1 cellular context compared by ENCODE assay signal in the genomic region with DNA sequence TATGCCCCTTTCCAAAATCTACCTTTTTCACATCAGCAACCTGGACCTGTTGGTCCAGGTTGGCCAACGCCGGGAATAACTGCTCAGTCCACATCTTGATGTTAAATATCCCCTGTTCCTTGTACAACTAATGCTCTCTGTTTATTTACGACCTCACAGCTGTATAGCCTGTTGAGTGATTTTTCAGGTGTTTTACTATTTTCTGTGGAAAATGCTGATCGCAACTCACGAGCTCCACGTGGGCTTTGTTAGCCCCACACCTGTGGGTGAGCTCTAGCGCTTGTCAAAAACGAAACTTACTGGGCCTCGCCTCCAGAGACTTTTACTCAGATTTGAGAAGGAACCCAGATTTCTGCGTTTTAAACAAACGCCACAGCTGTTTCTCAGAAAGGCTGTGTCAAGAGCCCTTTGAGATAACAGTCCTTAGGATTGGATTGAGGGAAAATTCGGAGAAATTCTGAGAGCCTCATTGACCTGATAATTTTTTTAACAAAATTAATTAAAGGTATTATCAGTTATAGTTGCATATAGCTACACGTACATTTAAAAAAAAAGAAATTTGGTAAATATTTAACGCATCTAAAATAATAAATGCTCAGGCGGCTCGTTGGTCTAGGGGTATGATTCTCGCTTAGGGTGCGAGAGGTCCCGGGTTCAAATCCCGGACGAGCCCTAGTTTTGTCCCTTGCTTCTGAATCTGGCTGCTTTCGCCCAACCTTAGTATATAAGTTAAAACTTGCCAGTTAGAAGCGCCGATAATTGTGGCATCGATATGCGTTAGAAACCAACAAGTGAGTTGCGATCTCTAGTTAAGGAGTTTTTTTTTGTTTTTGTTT.
TF ChIP-seq lines count a peak whose summit lies in the region.

No MANE protein-coding gene starts in this region.

TF ChIP-seq in HepG2, 621 proteins besides CTCF, POLR2A, EP300 and RAD21 (continued from another document and continues in another):
- TF ChIP-seq, protein P1, sequence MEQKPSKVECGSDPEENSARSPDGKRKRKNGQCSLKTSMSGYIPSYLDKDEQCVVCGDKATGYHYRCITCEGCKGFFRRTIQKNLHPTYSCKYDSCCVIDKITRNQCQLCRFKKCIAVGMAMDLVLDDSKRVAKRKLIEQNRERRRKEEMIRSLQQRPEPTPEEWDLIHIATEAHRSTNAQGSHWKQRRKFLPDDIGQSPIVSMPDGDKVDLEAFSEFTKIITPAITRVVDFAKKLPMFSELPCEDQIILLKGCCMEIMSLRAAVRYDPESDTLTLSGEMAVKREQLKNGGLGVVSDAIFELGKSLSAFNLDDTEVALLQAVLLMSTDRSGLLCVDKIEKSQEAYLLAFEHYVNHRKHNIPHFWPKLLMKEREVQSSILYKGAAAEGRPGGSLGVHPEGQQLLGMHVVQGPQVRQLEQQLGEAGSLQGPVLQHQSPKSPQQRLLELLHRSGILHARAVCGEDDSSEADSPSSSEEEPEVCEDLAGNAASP (CRISPR knock-in tag; IDR thresholded peaks at IDR 0.05; ENCODE audit: borderline replicate concordance) = no peak
- TF ChIP-seq HOXD1 (CRISPR knock-in tag; IDR thresholded peaks at IDR 0.05) = no peak
- TF ChIP-seq ZNF616 (CRISPR knock-in tag; IDR thresholded peaks at IDR 0.05; ENCODE audit: low read depth) = no peak
- no peak for TF ChIP-seq ZNF251 (CRISPR knock-in tag; IDR thresholded peaks at IDR 0.05)
- 0 out of 2 replicates have a peak, but pooled peaks have one; percentile 18 for TF ChIP-seq SMAD3 (CRISPR knock-in tag; IDR thresholded peaks at IDR 0.05)
- TF ChIP-seq, protein P2, sequence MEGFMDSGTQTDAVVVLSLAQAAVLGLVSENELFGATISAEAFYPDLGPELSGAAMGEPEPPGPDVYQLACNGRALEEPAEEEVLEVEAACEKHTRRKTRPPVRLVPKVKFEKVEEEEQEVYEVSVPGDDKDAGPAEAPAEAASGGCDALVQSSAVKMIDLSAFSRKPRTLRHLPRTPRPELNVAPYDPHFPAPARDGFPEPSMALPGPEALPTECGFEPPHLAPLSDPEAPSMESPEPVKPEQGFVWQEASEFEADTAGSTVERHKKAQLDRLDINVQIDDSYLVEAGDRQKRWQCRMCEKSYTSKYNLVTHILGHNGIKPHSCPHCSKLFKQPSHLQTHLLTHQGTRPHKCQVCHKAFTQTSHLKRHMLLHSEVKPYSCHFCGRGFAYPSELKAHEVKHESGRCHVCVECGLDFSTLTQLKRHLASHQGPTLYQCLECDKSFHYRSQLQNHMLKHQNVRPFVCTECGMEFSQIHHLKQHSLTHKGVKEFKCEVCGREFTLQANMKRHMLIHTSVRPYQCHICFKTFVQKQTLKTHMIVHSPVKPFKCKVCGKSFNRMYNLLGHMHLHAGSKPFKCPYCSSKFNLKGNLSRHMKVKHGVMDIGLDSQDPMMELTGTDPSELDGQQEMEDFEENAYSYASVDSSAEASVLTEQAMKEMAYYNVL (CRISPR knock-in tag; IDR thresholded peaks at IDR 0.05; ENCODE audit: borderline replicate concordance) = no peak
- TF ChIP-seq ZNF136 (CRISPR knock-in tag; IDR thresholded peaks at IDR 0.05; ENCODE audit: low read depth) = no peak
- no peak for TF ChIP-seq PCBP1 (IDR thresholded peaks at IDR 0.05; ENCODE audit: borderline replicate concordance, low read depth, low read length)
- no peak for TF ChIP-seq GFI1 (CRISPR knock-in tag; IDR thresholded peaks at IDR 0.05; ENCODE audit: borderline replicate concordance)
- no peak for TF ChIP-seq ZSCAN20 (CRISPR knock-in tag; IDR thresholded peaks at IDR 0.05; ENCODE audit: borderline replicate concordance)
- no peak for TF ChIP-seq CEBPG (CRISPR knock-in tag; IDR thresholded peaks at IDR 0.05)
- TF ChIP-seq, protein P3, sequence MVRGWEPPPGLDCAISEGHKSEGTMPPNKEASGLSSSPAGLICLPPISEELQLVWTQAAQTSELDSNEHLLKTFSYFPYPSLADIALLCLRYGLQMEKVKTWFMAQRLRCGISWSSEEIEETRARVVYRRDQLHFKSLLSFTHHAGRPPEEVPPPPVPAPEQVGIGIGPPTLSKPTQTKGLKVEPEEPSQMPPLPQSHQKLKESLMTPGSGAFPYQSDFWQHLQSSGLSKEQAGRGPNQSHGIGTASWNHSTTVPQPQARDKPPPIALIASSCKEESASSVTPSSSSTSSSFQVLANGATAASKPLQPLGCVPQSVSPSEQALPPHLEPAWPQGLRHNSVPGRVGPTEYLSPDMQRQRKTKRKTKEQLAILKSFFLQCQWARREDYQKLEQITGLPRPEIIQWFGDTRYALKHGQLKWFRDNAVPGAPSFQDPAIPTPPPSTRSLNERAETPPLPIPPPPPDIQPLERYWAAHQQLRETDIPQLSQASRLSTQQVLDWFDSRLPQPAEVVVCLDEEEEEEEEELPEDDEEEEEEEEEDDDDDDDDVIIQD (CRISPR knock-in tag; IDR thresholded peaks at IDR 0.05; ENCODE audit: low read depth) = no peak
- TF ChIP-seq, protein P4, sequence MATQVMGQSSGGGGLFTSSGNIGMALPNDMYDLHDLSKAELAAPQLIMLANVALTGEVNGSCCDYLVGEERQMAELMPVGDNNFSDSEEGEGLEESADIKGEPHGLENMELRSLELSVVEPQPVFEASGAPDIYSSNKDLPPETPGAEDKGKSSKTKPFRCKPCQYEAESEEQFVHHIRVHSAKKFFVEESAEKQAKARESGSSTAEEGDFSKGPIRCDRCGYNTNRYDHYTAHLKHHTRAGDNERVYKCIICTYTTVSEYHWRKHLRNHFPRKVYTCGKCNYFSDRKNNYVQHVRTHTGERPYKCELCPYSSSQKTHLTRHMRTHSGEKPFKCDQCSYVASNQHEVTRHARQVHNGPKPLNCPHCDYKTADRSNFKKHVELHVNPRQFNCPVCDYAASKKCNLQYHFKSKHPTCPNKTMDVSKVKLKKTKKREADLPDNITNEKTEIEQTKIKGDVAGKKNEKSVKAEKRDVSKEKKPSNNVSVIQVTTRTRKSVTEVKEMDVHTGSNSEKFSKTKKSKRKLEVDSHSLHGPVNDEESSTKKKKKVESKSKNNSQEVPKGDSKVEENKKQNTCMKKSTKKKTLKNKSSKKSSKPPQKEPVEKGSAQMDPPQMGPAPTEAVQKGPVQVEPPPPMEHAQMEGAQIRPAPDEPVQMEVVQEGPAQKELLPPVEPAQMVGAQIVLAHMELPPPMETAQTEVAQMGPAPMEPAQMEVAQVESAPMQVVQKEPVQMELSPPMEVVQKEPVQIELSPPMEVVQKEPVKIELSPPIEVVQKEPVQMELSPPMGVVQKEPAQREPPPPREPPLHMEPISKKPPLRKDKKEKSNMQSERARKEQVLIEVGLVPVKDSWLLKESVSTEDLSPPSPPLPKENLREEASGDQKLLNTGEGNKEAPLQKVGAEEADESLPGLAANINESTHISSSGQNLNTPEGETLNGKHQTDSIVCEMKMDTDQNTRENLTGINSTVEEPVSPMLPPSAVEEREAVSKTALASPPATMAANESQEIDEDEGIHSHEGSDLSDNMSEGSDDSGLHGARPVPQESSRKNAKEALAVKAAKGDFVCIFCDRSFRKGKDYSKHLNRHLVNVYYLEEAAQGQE (IDR thresholded peaks at IDR 0.05; ENCODE audit: borderline replicate concordance in 1 of 2, low read depth in 1 of 2, low read length in 2 of 2) = peak in 1 of 2 experiments; percentile 16; a peak in 1 of 4 replicates
- TF ChIP-seq ZSCAN25 (CRISPR knock-in tag; IDR thresholded peaks at IDR 0.05) = no peak
- TF ChIP-seq GATAD1 (CRISPR knock-in tag; IDR thresholded peaks at IDR 0.05) = no peak
- TF ChIP-seq, protein P5, sequence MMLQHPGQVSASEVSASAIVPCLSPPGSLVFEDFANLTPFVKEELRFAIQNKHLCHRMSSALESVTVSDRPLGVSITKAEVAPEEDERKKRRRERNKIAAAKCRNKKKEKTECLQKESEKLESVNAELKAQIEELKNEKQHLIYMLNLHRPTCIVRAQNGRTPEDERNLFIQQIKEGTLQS (CRISPR knock-in tag; IDR thresholded peaks at IDR 0.05) = no peak
- no peak for TF ChIP-seq IKZF1 (IDR thresholded peaks at IDR 0.05)
- peak; percentile 9; the same call in 1 of the 2 replicates for TF ChIP-seq PAWR (CRISPR knock-in tag; IDR thresholded peaks at IDR 0.05; ENCODE audit: borderline replicate concordance)
- no peak for TF ChIP-seq NFE2 (CRISPR knock-in tag; IDR thresholded peaks at IDR 0.05)
- no peak for TF ChIP-seq GZF1 (CRISPR knock-in tag; IDR thresholded peaks at IDR 0.05)
- TF ChIP-seq, protein P6, sequence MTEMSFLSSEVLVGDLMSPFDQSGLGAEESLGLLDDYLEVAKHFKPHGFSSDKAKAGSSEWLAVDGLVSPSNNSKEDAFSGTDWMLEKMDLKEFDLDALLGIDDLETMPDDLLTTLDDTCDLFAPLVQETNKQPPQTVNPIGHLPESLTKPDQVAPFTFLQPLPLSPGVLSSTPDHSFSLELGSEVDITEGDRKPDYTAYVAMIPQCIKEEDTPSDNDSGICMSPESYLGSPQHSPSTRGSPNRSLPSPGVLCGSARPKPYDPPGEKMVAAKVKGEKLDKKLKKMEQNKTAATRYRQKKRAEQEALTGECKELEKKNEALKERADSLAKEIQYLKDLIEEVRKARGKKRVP (CRISPR knock-in tag; IDR thresholded peaks at IDR 0.05) = no peak
- no peak for TF ChIP-seq U2AF1 (optimal IDR thresholded peaks at IDR 0.05; ENCODE audit: low read depth, low read length)
- no peak; the same call in 1 of the 2 replicates for TF ChIP-seq KAT8 (CRISPR knock-in tag; IDR thresholded peaks at IDR 0.05)
- TF ChIP-seq FOXA1 (IDR thresholded peaks at IDR 0.05) = no peak
- TF ChIP-seq FOXA1 (CRISPR knock-in tag; IDR thresholded peaks at IDR 0.05) = no peak
- no peak for TF ChIP-seq PHF20 (CRISPR knock-in tag; IDR thresholded peaks at IDR 0.05)
- TF ChIP-seq SRY (CRISPR knock-in tag; IDR thresholded peaks at IDR 0.05) = no peak
- no peak for TF ChIP-seq ZNF777 (CRISPR knock-in tag; IDR thresholded peaks at IDR 0.05)
- no peak for TF ChIP-seq ZNF501 (CRISPR knock-in tag; IDR thresholded peaks at IDR 0.05)
- TF ChIP-seq ZNF253 (CRISPR knock-in tag; IDR thresholded peaks at IDR 0.05; ENCODE audit: borderline replicate concordance) = no peak
- TF ChIP-seq, protein P7, sequence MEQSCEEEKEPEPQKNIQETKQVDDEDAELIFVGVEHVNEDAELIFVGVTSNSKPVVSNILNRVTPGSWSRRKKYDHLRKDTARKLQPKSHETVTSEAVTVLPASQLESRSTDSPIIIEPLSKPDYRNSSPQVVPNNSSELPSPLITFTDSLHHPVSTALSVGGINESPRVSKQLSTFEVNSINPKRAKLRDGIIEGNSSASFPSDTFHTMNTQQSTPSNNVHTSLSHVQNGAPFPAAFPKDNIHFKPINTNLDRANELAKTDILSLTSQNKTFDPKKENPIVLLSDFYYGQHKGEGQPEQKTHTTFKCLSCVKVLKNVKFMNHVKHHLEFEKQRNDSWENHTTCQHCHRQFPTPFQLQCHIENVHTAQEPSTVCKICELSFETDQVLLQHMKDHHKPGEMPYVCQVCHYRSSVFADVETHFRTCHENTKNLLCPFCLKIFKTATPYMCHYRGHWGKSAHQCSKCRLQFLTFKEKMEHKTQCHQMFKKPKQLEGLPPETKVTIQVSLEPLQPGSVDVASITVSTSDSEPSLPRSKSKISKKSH (CRISPR knock-in tag; IDR thresholded peaks at IDR 0.05; ENCODE audit: borderline replicate concordance) = no peak
- TF ChIP-seq, protein P8, sequence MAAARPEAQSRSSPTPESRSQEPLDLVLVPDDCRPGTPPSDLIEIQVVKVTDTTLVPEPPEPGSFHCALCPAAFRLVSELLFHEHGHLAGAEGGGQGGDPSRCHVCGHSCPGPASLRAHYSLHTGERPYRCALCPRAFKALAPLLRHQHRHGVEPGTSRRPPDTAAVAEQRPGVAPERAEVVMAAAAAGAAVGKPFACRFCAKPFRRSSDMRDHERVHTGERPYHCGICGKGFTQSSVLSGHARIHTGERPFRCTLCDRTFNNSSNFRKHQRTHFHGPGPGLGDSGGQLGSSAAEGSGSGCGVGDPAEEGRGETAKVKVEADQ (CRISPR knock-in tag; IDR thresholded peaks at IDR 0.05; ENCODE audit: borderline replicate concordance) = peak; percentile 23; the same call in 1 of the 2 replicates
- no peak for TF ChIP-seq ZNF839 (CRISPR knock-in tag; IDR thresholded peaks at IDR 0.05; ENCODE audit: borderline replicate concordance)
- no peak for TF ChIP-seq ZNF670 (CRISPR knock-in tag; IDR thresholded peaks at IDR 0.05; ENCODE audit: borderline replicate concordance)
- no peak for TF ChIP-seq ZNF841 (CRISPR knock-in tag; IDR thresholded peaks at IDR 0.05; ENCODE audit: borderline replicate concordance)
- TF ChIP-seq, protein P9, sequence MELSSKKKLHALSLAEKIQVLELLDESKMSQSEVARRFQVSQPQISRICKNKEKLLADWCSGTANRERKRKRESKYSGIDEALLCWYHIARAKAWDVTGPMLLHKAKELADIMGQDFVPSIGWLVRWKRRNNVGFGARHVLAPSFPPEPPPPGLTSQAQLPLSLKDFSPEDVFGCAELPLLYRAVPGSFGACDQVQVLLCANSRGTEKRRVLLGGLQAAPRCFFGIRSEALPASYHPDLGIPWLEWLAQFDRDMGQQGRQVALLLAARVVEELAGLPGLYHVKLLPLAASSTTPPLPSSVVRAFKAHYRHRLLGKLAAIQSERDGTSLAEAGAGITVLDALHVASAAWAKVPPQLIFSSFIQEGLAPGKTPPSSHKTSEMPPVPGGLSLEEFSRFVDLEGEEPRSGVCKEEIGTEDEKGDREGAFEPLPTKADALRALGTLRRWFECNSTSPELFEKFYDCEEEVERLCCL (CRISPR knock-in tag; IDR thresholded peaks at IDR 0.05; ENCODE audit: borderline replicate concordance) = no peak
- TF ChIP-seq ZC3H4 (CRISPR knock-in tag; IDR thresholded peaks at IDR 0.05; ENCODE audit: borderline replicate concordance) = no peak
- TF ChIP-seq, protein P10, sequence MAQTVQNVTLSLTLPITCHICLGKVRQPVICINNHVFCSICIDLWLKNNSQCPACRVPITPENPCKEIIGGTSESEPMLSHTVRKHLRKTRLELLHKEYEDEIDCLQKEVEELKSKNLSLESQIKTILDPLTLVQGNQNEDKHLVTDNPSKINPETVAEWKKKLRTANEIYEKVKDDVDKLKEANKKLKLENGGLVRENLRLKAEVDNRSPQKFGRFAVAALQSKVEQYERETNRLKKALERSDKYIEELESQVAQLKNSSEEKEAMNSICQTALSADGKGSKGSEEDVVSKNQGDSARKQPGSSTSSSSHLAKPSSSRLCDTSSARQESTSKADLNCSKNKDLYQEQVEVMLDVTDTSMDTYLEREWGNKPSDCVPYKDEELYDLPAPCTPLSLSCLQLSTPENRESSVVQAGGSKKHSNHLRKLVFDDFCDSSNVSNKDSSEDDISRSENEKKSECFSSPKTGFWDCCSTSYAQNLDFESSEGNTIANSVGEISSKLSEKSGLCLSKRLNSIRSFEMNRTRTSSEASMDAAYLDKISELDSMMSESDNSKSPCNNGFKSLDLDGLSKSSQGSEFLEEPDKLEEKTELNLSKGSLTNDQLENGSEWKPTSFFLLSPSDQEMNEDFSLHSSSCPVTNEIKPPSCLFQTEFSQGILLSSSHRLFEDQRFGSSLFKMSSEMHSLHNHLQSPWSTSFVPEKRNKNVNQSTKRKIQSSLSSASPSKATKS (CRISPR knock-in tag; IDR thresholded peaks at IDR 0.05) = no peak
- TF ChIP-seq, protein P11, sequence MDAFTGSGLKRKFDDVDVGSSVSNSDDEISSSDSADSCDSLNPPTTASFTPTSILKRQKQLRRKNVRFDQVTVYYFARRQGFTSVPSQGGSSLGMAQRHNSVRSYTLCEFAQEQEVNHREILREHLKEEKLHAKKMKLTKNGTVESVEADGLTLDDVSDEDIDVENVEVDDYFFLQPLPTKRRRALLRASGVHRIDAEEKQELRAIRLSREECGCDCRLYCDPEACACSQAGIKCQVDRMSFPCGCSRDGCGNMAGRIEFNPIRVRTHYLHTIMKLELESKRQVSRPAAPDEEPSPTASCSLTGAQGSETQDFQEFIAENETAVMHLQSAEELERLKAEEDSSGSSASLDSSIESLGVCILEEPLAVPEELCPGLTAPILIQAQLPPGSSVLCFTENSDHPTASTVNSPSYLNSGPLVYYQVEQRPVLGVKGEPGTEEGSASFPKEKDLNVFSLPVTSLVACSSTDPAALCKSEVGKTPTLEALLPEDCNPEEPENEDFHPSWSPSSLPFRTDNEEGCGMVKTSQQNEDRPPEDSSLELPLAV (CRISPR knock-in tag; conservative IDR thresholded peaks at IDR 0.05; ENCODE audit: low read depth) = no peak
- no peak for TF ChIP-seq SIN3A (IDR thresholded peaks at IDR 0.05; ENCODE audit: borderline replicate concordance, low read depth, low read length)
